In genomic region chr5:665956-666711, GRCh38 we compare ENCODE assay signal across 21 cellular contexts.
"Had no signal": no experiment of that assay in that cellular context is flagged by ENCODE, and none has a peak within 500 bp of the region (broad histone marks: within the 10 kb centered on the region; RNA-seq: fewer than 3 reads in every experiment).

No MANE protein-coding gene starts in this region.

- ATAC-seq: activated CD4-positive, alpha-beta T cell treated with anti-CD3 and anti-CD28 coated beads for 36 hours; activated T-helper 17 cell treated with anti-CD3 and anti-CD28 coated beads, Interleukin-2, amount 50 U/mL, for 72 hours; body of pancreas; esophagus mucosa; gastrocnemius medialis had no signal

- H3K27me3 Mint-ChIP-seq: activated CD4-positive, alpha-beta T cell treated with anti-CD3 and anti-CD28 coated beads for 36 hours; activated naive CD8-positive, alpha-beta T cell treated with anti-CD3 and anti-CD28 coated beads for 36 hours; activated T-helper 17 cell treated with anti-CD3 and anti-CD28 coated beads, Interleukin-2, amount 50 U/mL, for 72 hours; stimulated activated naive CD8-positive, alpha-beta T cell treated with anti-CD3 and anti-CD28 coated beads, Interleukin-15, Interleukin-2, amounts not matched to agents 100 ng/mL and 50 ng/mL, for 24 hours had no signal

- H3K4me3 ChIP-seq: body of pancreas, gastrocnemius medialis, suprapubic skin, upper lobe of left lung had no signal

- H3K27me3 ChIP-seq: body of pancreas, gastrocnemius medialis, suprapubic skin, upper lobe of left lung had no signal

- H3K27ac ChIP-seq: body of pancreas, gastrocnemius medialis, suprapubic skin, upper lobe of left lung, WERI-Rb-1 had no signal

- H3K4me3 Mint-ChIP-seq: activated CD4-positive, alpha-beta T cell treated with anti-CD3 and anti-CD28 coated beads for 36 hours; activated naive CD8-positive, alpha-beta T cell treated with anti-CD3 and anti-CD28 coated beads for 36 hours; activated T-helper 17 cell treated with anti-CD3 and anti-CD28 coated beads, Interleukin-2, amount 50 U/mL, for 72 hours; nephron progenitor cell; stimulated activated naive CD8-positive, alpha-beta T cell treated with anti-CD3 and anti-CD28 coated beads, Interleukin-15, Interleukin-2, amounts not matched to agents 100 ng/mL and 50 ng/mL, for 24 hours had no signal

- H3K9me3 Mint-ChIP-seq: activated naive CD8-positive, alpha-beta T cell treated with anti-CD3 and anti-CD28 coated beads for 36 hours; activated T-helper 17 cell treated with anti-CD3 and anti-CD28 coated beads, Interleukin-2, amount 50 U/mL, for 72 hours; stimulated activated naive CD8-positive, alpha-beta T cell treated with anti-CD3 and anti-CD28 coated beads, Interleukin-15, Interleukin-2, amounts not matched to agents 100 ng/mL and 50 ng/mL, for 24 hours had no signal

- H3K9me3 ChIP-seq: body of pancreas, gastrocnemius medialis, suprapubic skin, upper lobe of left lung had no signal

- DNase-seq: activated CD4-positive, alpha-beta T cell treated with anti-CD3 and anti-CD28 coated beads for 36 hours; activated CD4-positive, alpha-beta T cell treated with anti-CD3 and anti-CD28 coated beads, Interleukin-2, amount 50 U/mL, for 48 hours; activated naive CD4-positive, alpha-beta T cell; activated naive CD8-positive, alpha-beta T cell treated with anti-CD3 and anti-CD28 coated beads for 36 hours; activated T-cell treated with anti-CD3 and anti-CD28 coated beads for 4 hours; amniotic stem cell; central memory CD4-positive, alpha-beta T cell; cortex of kidney; effector CD4-positive, alpha-beta T cell; gastrocnemius medialis; kidney glomerular epithelial cell; midbrain; nephron progenitor cell; nucleus accumbens had no signal

- H3K27ac Mint-ChIP-seq: activated CD4-positive, alpha-beta T cell treated with anti-CD3 and anti-CD28 coated beads for 36 hours; activated naive CD8-positive, alpha-beta T cell treated with anti-CD3 and anti-CD28 coated beads for 36 hours; activated T-helper 17 cell treated with anti-CD3 and anti-CD28 coated beads, Interleukin-2, amount 50 U/mL, for 72 hours; stimulated activated naive CD8-positive, alpha-beta T cell treated with anti-CD3 and anti-CD28 coated beads, Interleukin-15, Interleukin-2, amounts not matched to agents 100 ng/mL and 50 ng/mL, for 24 hours had no signal

- H3K4me1 Mint-ChIP-seq: activated CD4-positive, alpha-beta T cell treated with anti-CD3 and anti-CD28 coated beads for 36 hours; activated naive CD8-positive, alpha-beta T cell treated with anti-CD3 and anti-CD28 coated beads for 36 hours had no signal
